In genomic region chr15:85380217-85380859, GRCh38 we compare ENCODE assay signal across 1 cellular context.
TF ChIP-seq lines count a peak whose summit lies in the region.

Gene AKAP13 (plus strand): TSS chr15:85380603. CDS start chr15:85485721, 105,118 bp downstream.

TF ChIP-seq in GM12878, 131 proteins besides CTCF, POLR2A, EP300 and RAD21 (continued from another document):
- TF ChIP-seq MAX (IDR thresholded peaks at IDR 0.05; ENCODE audit: low read depth, low read length): no peak
- TF ChIP-seq SREBF1 (IDR thresholded peaks at IDR 0.05; ENCODE audit: low read length): no peak
- no peak for TF ChIP-seq RBBP5 (conservative IDR thresholded peaks at IDR 0.05)
- TF ChIP-seq ATF3 (IDR thresholded peaks at IDR 0.05; ENCODE audit: borderline replicate concordance, extremely low read depth, low read depth, low read length): no peak
- no peak for TF ChIP-seq STAT1 (conservative IDR thresholded peaks at IDR 0.05)
- TF ChIP-seq RUNX3 (IDR thresholded peaks at IDR 0.05; ENCODE audit: low read length): peak; percentile 80
- TF ChIP-seq MEF2A (IDR thresholded peaks at IDR 0.05; ENCODE audit: insufficient read depth, low read depth, low read length): no peak
- TF ChIP-seq E4F1 (IDR thresholded peaks at IDR 0.05; ENCODE audit: borderline replicate concordance, partially characterized antibody): no peak
- TF ChIP-seq ATF2 (IDR thresholded peaks at IDR 0.05; ENCODE audit: low read length): no peak
- no peak for TF ChIP-seq ZNF274 (IDR thresholded peaks at IDR 0.05; ENCODE audit: insufficient read depth, insufficient read length)
- TF ChIP-seq SIN3A (IDR thresholded peaks at IDR 0.05; ENCODE audit: low read depth, low read length): no peak
- no peak for TF ChIP-seq HDAC6 (IDR thresholded peaks at IDR 0.05; ENCODE audit: unreplicated experiment)
- TF ChIP-seq FOXM1 (IDR thresholded peaks at IDR 0.05; ENCODE audit: low read depth, low read length): no peak
- TF ChIP-seq USF2 (IDR thresholded peaks at IDR 0.05; ENCODE audit: borderline replicate concordance, low read depth, low read length): no peak; the same call in 1 of the 2 replicates
- TF ChIP-seq CHD1 (IDR thresholded peaks at IDR 0.05; ENCODE audit: low read depth, low read length): no peak
- TF ChIP-seq BCL3 (IDR thresholded peaks at IDR 0.05; ENCODE audit: borderline replicate concordance, insufficient read depth, low read depth, low read length, poor library complexity, severe bottlenecking): peak; percentile 48
- TF ChIP-seq ZNF384 (IDR thresholded peaks at IDR 0.05; ENCODE audit: borderline replicate concordance, low read depth, low read length): no peak
- no peak for TF ChIP-seq LARP7 (IDR thresholded peaks at IDR 0.05)
- TF ChIP-seq BRCA1 (IDR thresholded peaks at IDR 0.05; ENCODE audit: low read depth, low read length): no peak
- TF ChIP-seq PKNOX1 (IDR thresholded peaks at IDR 0.05): peak; percentile 97
- TF ChIP-seq IRF3 (IDR thresholded peaks at IDR 0.05): peak; percentile 73
- no peak for TF ChIP-seq CBX3 (IDR thresholded peaks at IDR 0.05; ENCODE audit: borderline replicate concordance, low read depth)
- no peak for TF ChIP-seq YY1 (IDR thresholded peaks at IDR 0.05; ENCODE audit: low read depth, low read length)
- no peak for TF ChIP-seq HDAC2 (IDR thresholded peaks at IDR 0.05)
- no peak for TF ChIP-seq USF1 (IDR thresholded peaks at IDR 0.05; ENCODE audit: borderline replicate concordance, extremely low read length, insufficient read depth, low read depth, low read length)
- no peak for TF ChIP-seq ATF7 (IDR thresholded peaks at IDR 0.05; ENCODE audit: low read depth)
- no peak for TF ChIP-seq REST (IDR thresholded peaks at IDR 0.05; ENCODE audit: low read depth, low read length)
- TF ChIP-seq GABPA (IDR thresholded peaks at IDR 0.05; ENCODE audit: low read depth): no peak
- TF ChIP-seq ZNF217 (IDR thresholded peaks at IDR 0.05): no peak
- no peak for TF ChIP-seq CHD4 (IDR thresholded peaks at IDR 0.05)
- no peak for TF ChIP-seq IRF4 (IDR thresholded peaks at IDR 0.05; ENCODE audit: low read depth, low read length)
- no peak for TF ChIP-seq NBN (IDR thresholded peaks at IDR 0.05)
- TF ChIP-seq SPI1 (IDR thresholded peaks at IDR 0.05; ENCODE audit: borderline replicate concordance, insufficient read depth, low read depth, low read length): no peak
- 0 out of 3 replicates have a peak, but pooled peaks of 1 of the 2 experiments have one; percentile 13 for TF ChIP-seq EGR1 (IDR thresholded peaks at IDR 0.05; ENCODE audit: borderline replicate concordance in 1 of 2, low read depth in 2 of 2, low read length in 2 of 2)
- TF ChIP-seq RAD51 (IDR thresholded peaks at IDR 0.05): no peak
- TF ChIP-seq POU2F2 (IDR thresholded peaks at IDR 0.05; ENCODE audit: borderline replicate concordance, low read depth, low read length): 0 out of 3 replicates have a peak, but pooled peaks have one; percentile 7
- peak; percentile 68; the same call in 1 of the 2 replicates for TF ChIP-seq POLR2AphosphoS5 (IDR thresholded peaks at IDR 0.05; ENCODE audit: low read length)
- TF ChIP-seq ELK1 (IDR thresholded peaks at IDR 0.05; ENCODE audit: low read depth, low read length): no peak
- TF ChIP-seq ZBTB33 (IDR thresholded peaks at IDR 0.05): no peak
- TF ChIP-seq RB1 (IDR thresholded peaks at IDR 0.05; ENCODE audit: borderline replicate concordance): no peak
- TF ChIP-seq EED (IDR thresholded peaks at IDR 0.05; ENCODE audit: low read depth): peak; percentile 43; the same call in 1 of the 2 replicates
- TF ChIP-seq CHD2 (IDR thresholded peaks at IDR 0.05; ENCODE audit: borderline replicate concordance, low read depth, low read length): peak; percentile 83
- TF ChIP-seq SRF (IDR thresholded peaks at IDR 0.05; ENCODE audit: low read depth in 2 of 2, low read length in 2 of 2): no peak
- TF ChIP-seq MTA3 (IDR thresholded peaks at IDR 0.05; ENCODE audit: borderline replicate concordance, low read length): no peak
- TF ChIP-seq BMI1 (IDR thresholded peaks at IDR 0.05; ENCODE audit: borderline replicate concordance): 0 out of 2 replicates have a peak, but pooled peaks have one; percentile 22
- TF ChIP-seq ETV6 (conservative IDR thresholded peaks at IDR 0.05 in 1 of 2, IDR thresholded peaks at IDR 0.05 in 1 of 2; ENCODE audit: borderline replicate concordance in 1 of 2, low read depth in 1 of 2): 0 out of 4 replicates have a peak, but pooled peaks of 1 of the 2 experiments have one; percentile 10
